11 cellular contexts compared by ENCODE assay signal in the genomic region with DNA sequence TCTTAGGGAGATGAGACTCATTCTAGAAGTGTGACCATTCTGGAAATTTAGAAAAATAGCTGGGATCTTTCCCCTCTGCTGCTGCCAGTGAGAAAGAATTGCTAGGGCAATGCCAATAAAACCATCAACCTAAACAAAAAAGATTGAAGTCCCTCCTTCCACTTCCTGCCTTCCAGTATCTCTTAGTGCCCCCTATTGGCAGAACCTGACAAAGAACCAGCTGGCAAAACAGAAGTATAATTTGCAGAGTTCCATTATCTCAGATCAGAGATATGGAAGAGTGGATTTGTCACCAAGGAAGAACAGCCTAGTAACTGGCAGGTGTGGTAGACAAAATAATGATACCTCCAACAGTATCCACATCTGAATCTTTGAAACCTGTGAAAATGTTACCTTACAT. TPM values are rescaled to one million over a fixed set of nuclear protein-coding genes. Genes with fewer than 3 reads are reported as not detected.
DNase-seq lines count a peak whose midpoint lies in the region; ATAC-seq and TF ChIP-seq lines count a peak whose summit lies in the region.
"Had no signal": no experiment of that assay in that cellular context is flagged by ENCODE, and none has a peak within 500 bp of the region (broad histone marks: within the 10 kb centered on the region; RNA-seq: fewer than 3 reads in every experiment).

No MANE protein-coding gene starts in this region.

- no peaks in the 10 kb centered on the region for H3K4me1 ChIP-seq in DOHH2 (ENCODE audit: control insufficient read depth, low read length)
- no peaks in the 10 kb centered on the region for H3K4me1 ChIP-seq in esophagus muscularis mucosa

- no peak overlapping the region for H3K4me3 Mint-ChIP-seq in stimulated activated naive B cell treated with anti-CD40 and anti-IgM and Interleukin-4, amounts not matched to agents 10 μg/mL and 1 μg/mL and 100 μg/mL, for 72 hours
- H3K4me3 Mint-ChIP-seq in osteocyte (ENCODE audit: unreplicated experiment): no peak overlapping the region

- no peaks in the 10 kb centered on the region for H3K4me1 Mint-ChIP-seq in stimulated activated naive B cell treated with anti-CD40 and anti-IgM and Interleukin-4, amounts not matched to agents 10 μg/mL and 1 μg/mL and 100 μg/mL, for 72 hours
- H3K4me1 Mint-ChIP-seq in osteocyte (ENCODE audit: unreplicated experiment): no peaks in the 10 kb centered on the region

- no peak for TF ChIP-seq EP300 in esophagus muscularis mucosa (IDR thresholded peaks at IDR 0.05)

- no peak overlapping the region for H3K4me2 ChIP-seq in DOHH2 (ENCODE audit: low read length)

- TF ChIP-seq CTCF in DOHH2 (IDR thresholded peaks at IDR 0.05; ENCODE audit: low read depth, low read length, poor library complexity, severe bottlenecking): peak; percentile 48
- TF ChIP-seq CTCF in WERI-Rb-1 (IDR thresholded peaks at IDR 0.05; ENCODE audit: low read depth, low read length): peak; percentile 58
- no peak for TF ChIP-seq CTCF in osteocyte (IDR thresholded peaks at IDR 0.05)
- TF ChIP-seq CTCF in esophagus muscularis mucosa (IDR thresholded peaks at IDR 0.05): no peak

- H3K79me2 ChIP-seq in DOHH2 (ENCODE audit: control insufficient read depth, low read length): no peaks in the 10 kb centered on the region

- no peak overlapping the region for H3K27ac ChIP-seq in DOHH2 (ENCODE audit: low read depth, low read length)
- H3K27ac ChIP-seq in WERI-Rb-1: no peak overlapping the region
- no peak overlapping the region for H3K27ac ChIP-seq in esophagus muscularis mucosa (replicated peaks in 1 of 4)

- no peak for ATAC-seq in stimulated activated naive B cell treated with anti-CD40 and anti-IgM and Interleukin-4, amounts not matched to agents 10 μg/mL and 1 μg/mL and 100 μg/mL, for 72 hours (replicated peaks)

- H3K9me3 Mint-ChIP-seq in stimulated activated naive B cell treated with anti-CD40 and anti-IgM and Interleukin-4, amounts not matched to agents 10 μg/mL and 1 μg/mL and 100 μg/mL, for 72 hours: no peaks in the 10 kb centered on the region
- peaks cover 9% of the 10 kb centered on the region for H3K9me3 Mint-ChIP-seq in osteocyte (ENCODE audit: unreplicated experiment)

- no peak for TF ChIP-seq POLR2A in esophagus muscularis mucosa (IDR thresholded peaks at IDR 0.05; ENCODE audit: low read depth)

- no peaks in the 10 kb centered on the region for H3K9me2 ChIP-seq in DOHH2 (replicated peaks; ENCODE audit: control insufficient read depth, low read length)

- intact Hi-C loops in esophagus muscularis mucosa (cut with DNase I): no loop called here

- no peaks in the 10 kb centered on the region for H3K36me3 ChIP-seq in DOHH2 (ENCODE audit: control insufficient read depth, low read length)
- H3K36me3 ChIP-seq in WERI-Rb-1: no peaks in the 10 kb centered on the region
- no peaks in the 10 kb centered on the region for H3K36me3 ChIP-seq in esophagus muscularis mucosa

- H3K27me3 Mint-ChIP-seq in stimulated activated naive B cell treated with anti-CD40 and anti-IgM and Interleukin-4, amounts not matched to agents 10 μg/mL and 1 μg/mL and 100 μg/mL, for 72 hours: no peaks in the 10 kb centered on the region
- H3K27me3 Mint-ChIP-seq in osteocyte (ENCODE audit: unreplicated experiment): no peaks in the 10 kb centered on the region

- no peak overlapping the region for H3K27ac Mint-ChIP-seq in stimulated activated naive B cell treated with anti-CD40 and anti-IgM and Interleukin-4, amounts not matched to agents 10 μg/mL and 1 μg/mL and 100 μg/mL, for 72 hours
- no peak overlapping the region for H3K27ac Mint-ChIP-seq in osteocyte (ENCODE audit: unreplicated experiment)

- H4K20me1 ChIP-seq in DOHH2 (ENCODE audit: control insufficient read depth, insufficient read depth, low read depth, low read length): no peaks in the 10 kb centered on the region

- H3K9me3 ChIP-seq in DOHH2 (ENCODE audit: control insufficient read depth, insufficient read depth, low read length): no peaks in the 10 kb centered on the region
- no peaks in the 10 kb centered on the region for H3K9me3 ChIP-seq in WERI-Rb-1 (ENCODE audit: severe bottlenecking)
- H3K9me3 ChIP-seq in esophagus muscularis mucosa: no peaks in the 10 kb centered on the region

- H3K27me3 ChIP-seq in DOHH2 (ENCODE audit: control insufficient read depth, low read length): no peaks in the 10 kb centered on the region
- H3K27me3 ChIP-seq in WERI-Rb-1 (ENCODE audit: insufficient read depth, low read depth, severe bottlenecking): no peaks in the 10 kb centered on the region
- no peaks in the 10 kb centered on the region for H3K27me3 ChIP-seq in esophagus muscularis mucosa

- H3K36me3 Mint-ChIP-seq in stimulated activated naive B cell treated with anti-CD40 and anti-IgM and Interleukin-4, amounts not matched to agents 10 μg/mL and 1 μg/mL and 100 μg/mL, for 72 hours: no peaks in the 10 kb centered on the region
- no peaks in the 10 kb centered on the region for H3K36me3 Mint-ChIP-seq in osteocyte (ENCODE audit: unreplicated experiment)

- H3K4me3 ChIP-seq in DOHH2 (ENCODE audit: low read length) (no peak overlapping the region), WERI-Rb-1 (ENCODE audit: low read depth, low read length) (no peak overlapping the region), esophagus muscularis mucosa (no peak overlapping the region)

- DNase-seq in HT-29 (ENCODE audit: low spot score) (peak; percentile 15), WERI-Rb-1 (peak; percentile 28), left kidney (ENCODE audit: low read depth, low spot score) (peak; percentile 19), osteocyte (ENCODE audit: extremely low spot score, unreplicated experiment) (no peak), esophagus muscularis mucosa (ENCODE audit: extremely low spot score) (no peak), mesenteric fat pad (ENCODE audit: low spot score) (no peak)
- DNase-seq in stimulated activated naive B cell treated with anti-CD40 and anti-IgM and Interleukin-4, amounts not matched to agents 10 μg/mL and 1 μg/mL and 100 μg/mL, for 72 hours: no peak
- DNase-seq: effector CD4-positive, alpha-beta T cell; NCI-H1048; RPMI8226 had no signal

- H3F3A ChIP-seq in DOHH2 (ENCODE audit: control insufficient read depth, insufficient read depth): no peaks in the 10 kb centered on the region

RNA-seq across cellular contexts. Expression of gene PLCXD3, which starts 13.8 kb away (rescaled TPM):
- not detected in 2 replicates for total RNA-seq in HT-29 (2014; rRNA removed; shearing (Covaris generic))
- total RNA-seq in osteocyte (not detected in 2 replicates), esophagus muscularis mucosa (1 to 10 TPM; 1.1 to 3.0 (median 2.0) TPM), mesenteric fat pad (2.4 TPM)

Comparison
In these comparisons a context has a peak if more than half of its experiments do, and no peak if none do; other contexts are left out.
1. CTCF ChIP-seq: peak in DOHH2 (single experiment) and WERI-Rb-1 (single experiment); none in osteocyte (single experiment) and esophagus muscularis mucosa (0 of 3).
2. DNase-seq: peak in HT-29 (single experiment), WERI-Rb-1 (single experiment) and left kidney (single experiment); none in stimulated activated naive B cell treated with anti-CD40 and anti-IgM and Interleukin-4, amounts not matched to agents 10 μg/mL and 1 μg/mL and 100 μg/mL, for 72 hours (single experiment), osteocyte (single experiment), esophagus muscularis mucosa (single experiment) and mesenteric fat pad (single experiment).